26 cellular contexts compared by ENCODE assay signal in genomic region chr7:140004672-140005071, GRCh38.
"Had no signal": no experiment of that assay in that cellular context is flagged by ENCODE, and none has a peak within 500 bp of the region (broad histone marks: within the 10 kb centered on the region; RNA-seq: fewer than 3 reads in every experiment).

No MANE protein-coding gene starts in this region.

- H3K27ac ChIP-seq: adrenal gland, ascending aorta, cardiac muscle cell, coronary artery, gastrocnemius medialis, neural progenitor cell, right lobe of liver, skin epidermis, vagina had no signal

- H3K4me1 ChIP-seq: adrenal gland, ascending aorta, gastrocnemius medialis, neural progenitor cell, vagina had no signal

- H3K4me3 ChIP-seq: adrenal gland, ascending aorta, cardiac muscle cell, coronary artery, dorsolateral prefrontal cortex, gastrocnemius medialis, neural progenitor cell, right lobe of liver, skin epidermis, vagina had no signal

- H3K4me1 Mint-ChIP-seq: activated CD4-positive, alpha-beta T cell treated with anti-CD3 and anti-CD28 coated beads for 36 hours; stimulated activated naive CD8-positive, alpha-beta T cell treated with anti-CD3 and anti-CD28 coated beads, Interleukin-15, amount 100 ng/mL, for 72 hours had no signal

- H3K27me3 Mint-ChIP-seq: activated CD4-positive, alpha-beta T cell treated with anti-CD3 and anti-CD28 coated beads for 36 hours; activated CD8-positive, alpha-beta memory T cell treated with anti-CD3 and anti-CD28 coated beads, Interleukin-2, amount 10 ng/mL, durations not matched to agents 7 days and 5 days; activated naive CD8-positive, alpha-beta T cell; brain; stimulated activated naive CD8-positive, alpha-beta T cell treated with anti-CD3 and anti-CD28 coated beads, Interleukin-15, amount 100 ng/mL, for 72 hours had no signal

- H3K36me3 Mint-ChIP-seq: activated CD8-positive, alpha-beta memory T cell treated with anti-CD3 and anti-CD28 coated beads, Interleukin-2, amount 10 ng/mL, durations not matched to agents 7 days and 5 days; activated naive CD8-positive, alpha-beta T cell; brain; natural killer cell; neural progenitor cell; type B pancreatic cell had no signal

- H3K9ac ChIP-seq: neural progenitor cell had no signal

- H3K4me2 ChIP-seq: neural progenitor cell had no signal

- DNase-seq: activated CD4-positive, alpha-beta T cell treated with anti-CD3 and anti-CD28 coated beads for 36 hours; activated CD4-positive, CD25-positive, alpha-beta regulatory T cell; activated CD8-positive, alpha-beta memory T cell treated with anti-CD3 and anti-CD28 coated beads, Interleukin-2, amount 10 ng/mL, durations not matched to agents 7 days and 5 days; activated naive CD4-positive, alpha-beta T cell treated with Interleukin-2 at 50 U/mL for 16 hours; adrenal gland; cerebellar nuclear complex; effector memory CD4-positive, alpha-beta T cell; gastrocnemius medialis; glutamatergic neuron; natural killer cell; right lobe of liver had no signal

- H3K4me3 Mint-ChIP-seq: activated CD4-positive, alpha-beta T cell treated with anti-CD3 and anti-CD28 coated beads for 36 hours; activated CD8-positive, alpha-beta memory T cell treated with anti-CD3 and anti-CD28 coated beads, Interleukin-2, amount 10 ng/mL, durations not matched to agents 7 days and 5 days; activated CD8-positive, alpha-beta T cell treated with anti-CD3 and anti-CD28 coated beads, Interleukin-2, amount 10 ng/mL, durations not matched to agents 7 days and 5 days; activated naive CD8-positive, alpha-beta T cell; brain; natural killer cell; neural progenitor cell; stimulated activated memory B cell treated with anti-CD40 and anti-IgM and Interleukin-4, amounts not matched to agents 10 μg/mL and 1 μg/mL and 100 μg/mL, for 72 hours; stimulated activated naive CD8-positive, alpha-beta T cell treated with anti-CD3 and anti-CD28 coated beads, Interleukin-15, amount 100 ng/mL, for 72 hours; type B pancreatic cell had no signal

- H3K27me3 ChIP-seq: adrenal gland, ascending aorta, cardiac muscle cell, dorsolateral prefrontal cortex, gastrocnemius medialis, right lobe of liver, vagina had no signal

- H3K27ac Mint-ChIP-seq: activated CD4-positive, alpha-beta T cell treated with anti-CD3 and anti-CD28 coated beads for 36 hours; activated CD8-positive, alpha-beta memory T cell treated with anti-CD3 and anti-CD28 coated beads, Interleukin-2, amount 10 ng/mL, durations not matched to agents 7 days and 5 days; activated CD8-positive, alpha-beta T cell treated with anti-CD3 and anti-CD28 coated beads, Interleukin-2, amount 10 ng/mL, durations not matched to agents 7 days and 5 days; activated naive CD8-positive, alpha-beta T cell; activated T-helper 2 cell treated with anti-CD3 and anti-CD28 coated beads, Interferon-gamma antibody, Interleukin-2, Interleukin-4, amounts not matched to agents 10 μg/mL and 5 μg/mL and 100 μg/mL, durations not matched to agents 14 hours and 24 hours and 36 hours; neural progenitor cell; progenitor cell of endocrine pancreas; stimulated activated memory B cell treated with anti-CD40 and anti-IgM and Interleukin-4, amounts not matched to agents 10 μg/mL and 1 μg/mL and 100 μg/mL, for 72 hours; type B pancreatic cell had no signal

- H3K9me3 Mint-ChIP-seq: activated T-helper 2 cell treated with anti-CD3 and anti-CD28 coated beads, Interferon-gamma antibody, Interleukin-2, Interleukin-4, amounts not matched to agents 10 μg/mL and 5 μg/mL and 100 μg/mL, durations not matched to agents 14 hours and 24 hours and 36 hours; brain; natural killer cell; neural progenitor cell; stimulated activated memory B cell treated with anti-CD40 and anti-IgM and Interleukin-4, amounts not matched to agents 10 μg/mL and 1 μg/mL and 100 μg/mL, for 72 hours; stimulated activated naive CD8-positive, alpha-beta T cell treated with anti-CD3 and anti-CD28 coated beads, Interleukin-15, amount 100 ng/mL, for 72 hours; type B pancreatic cell had no signal

- H3K36me3 ChIP-seq: adrenal gland, ascending aorta, cardiac muscle cell, gastrocnemius medialis, neural progenitor cell, right lobe of liver, vagina had no signal

- ATAC-seq: activated CD8-positive, alpha-beta memory T cell treated with anti-CD3 and anti-CD28 coated beads, Interleukin-2, amount 10 ng/mL, durations not matched to agents 7 days and 5 days; activated CD8-positive, alpha-beta T cell treated with anti-CD3 and anti-CD28 coated beads, Interleukin-2, amount 10 ng/mL, durations not matched to agents 7 days and 5 days; gastrocnemius medialis; stimulated activated memory B cell treated with anti-CD40 and anti-IgM and Interleukin-4, amounts not matched to agents 10 μg/mL and 1 μg/mL and 100 μg/mL, for 72 hours had no signal

- H3K9me3 ChIP-seq: adrenal gland, ascending aorta, gastrocnemius medialis, right lobe of liver, vagina had no signal

- H2AFZ ChIP-seq: neural progenitor cell had no signal
